21 cellular contexts compared by ENCODE assay signal in the genomic region with DNA sequence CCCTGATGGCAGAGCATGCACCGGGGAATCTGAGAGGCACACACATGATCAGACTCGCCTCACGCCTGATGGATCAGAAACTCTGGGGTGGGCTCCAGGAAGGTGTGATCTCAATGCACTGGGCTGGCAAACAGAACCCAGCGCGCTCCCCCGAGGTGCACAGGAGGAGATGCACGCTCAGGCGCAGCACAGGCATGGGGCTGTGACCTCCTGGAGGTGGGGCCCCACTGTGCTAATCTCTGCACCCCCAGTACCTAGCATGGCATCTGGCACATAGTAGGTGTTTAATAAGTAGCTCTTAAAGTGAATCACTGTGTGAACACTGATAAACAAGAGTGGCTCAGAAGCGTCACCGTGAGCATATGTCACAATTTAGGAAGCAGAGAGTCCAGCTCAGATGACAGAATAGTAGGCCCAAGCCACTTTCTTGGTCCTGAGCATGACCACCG. TPM values are rescaled to one million over a fixed set of nuclear protein-coding genes. Genes with fewer than 3 reads are reported as not detected.
DNase-seq lines count a peak whose midpoint lies in the region; ATAC-seq, FAIRE-seq and TF ChIP-seq lines count a peak whose summit lies in the region.
"Had no signal": no experiment of that assay in that cellular context is flagged by ENCODE, and none has a peak within 500 bp of the region (broad histone marks: within the 10 kb centered on the region; RNA-seq: fewer than 3 reads in every experiment).

No MANE protein-coding gene starts in this region.

- H3K27ac Mint-ChIP-seq in MCF 10A (ENCODE audit: low read depth, unreplicated experiment) (peak overlapping the region; percentile 87), brain (peak overlapping the region in 3 of 5 experiments; percentile 26 to 85 (median 59))
- H3K27ac Mint-ChIP-seq in activated T-cell treated with anti-CD3 and anti-CD28 coated beads, Interleukin-2, amount 50 U/mL, for 24 hours: no peak overlapping the region

- H3K27me3 Mint-ChIP-seq in MCF 10A (ENCODE audit: insufficient read depth, unreplicated experiment) (no peaks in the 10 kb centered on the region), brain (no peaks in the 10 kb centered on the region)
- no peaks in the 10 kb centered on the region for H3K27me3 Mint-ChIP-seq in activated T-cell treated with anti-CD3 and anti-CD28 coated beads, Interleukin-2, amount 50 U/mL, for 24 hours

- no peak overlapping the region for H2AFZ ChIP-seq in keratinocyte (ENCODE audit: control insufficient read depth, low read length)
- H2AFZ ChIP-seq: GM23248 had no signal

- dilution Hi-C loops in keratinocyte (cut with MboI; ENCODE audit: extremely low pct_ligation_motif_present, low sequenced_read_pairs): no loop called here

- H3K9ac ChIP-seq in keratinocyte (ENCODE audit: control insufficient read depth, extremely low read depth, insufficient read depth, low read length): peak overlapping the region; percentile 65
- H3K9ac ChIP-seq: GM23248 had no signal

- H3K9me1 ChIP-seq in keratinocyte (ENCODE audit: control insufficient read depth, extremely low read depth, insufficient read depth, low read length): no peaks in the 10 kb centered on the region

- H3K9me3 Mint-ChIP-seq in MCF 10A (ENCODE audit: unreplicated experiment) (no peaks in the 10 kb centered on the region), brain (no peaks in the 10 kb centered on the region)
- no peaks in the 10 kb centered on the region for H3K9me3 Mint-ChIP-seq in activated T-cell treated with anti-CD3 and anti-CD28 coated beads, Interleukin-2, amount 50 U/mL, for 24 hours
- H3K9me3 Mint-ChIP-seq: HFFc6 had no signal

- no TSS peak for BruUV-seq in MCF 10A (replicated peaks; lab: Mats Ljungman, UMichigan)

- H3K4me2 ChIP-seq in keratinocyte (ENCODE audit: control insufficient read depth, extremely low read depth, insufficient read depth, low read depth, low read length): peak overlapping the region; percentile 19

- H3K9me3 ChIP-seq in breast epithelium (no peaks in the 10 kb centered on the region), keratinocyte (ENCODE audit: control insufficient read depth, low read depth, low read length) (no peaks in the 10 kb centered on the region)
- H3K9me3 ChIP-seq: SJSA1 had no signal

- POLR2A ChIA-PET in MCF 10A (lab: Yijun Ruan, JAX): interaction anchor here (0.6 to 1.9 kb wide), 3 partner anchors 17 to 64 kb away, joined by 3 to 11 read pairs (median 5); no protein-coding TSS in a partner anchor

- peak; percentile 61 for FAIRE-seq in keratinocyte (lab: Jason Lieb, UNC)
- FAIRE-seq: A204.1, GM18507, RCC 7860 had no signal

- H3K4me1 Mint-ChIP-seq in MCF 10A (ENCODE audit: insufficient read depth, unreplicated experiment) (peaks cover 34% of the 10 kb centered on the region), brain (peaks cover 16% of the 10 kb centered on the region)
- peaks cover 4% of the 10 kb centered on the region for H3K4me1 Mint-ChIP-seq in activated T-cell treated with anti-CD3 and anti-CD28 coated beads, Interleukin-2, amount 50 U/mL, for 24 hours (ENCODE audit: low read depth)
- H3K4me1 Mint-ChIP-seq: CD14-positive monocyte had no signal

- no peaks in the 10 kb centered on the region for H3K36me3 ChIP-seq in breast epithelium
- no peaks in the 10 kb centered on the region for H3K36me3 ChIP-seq in keratinocyte (ENCODE audit: control insufficient read depth in 2 of 2, extremely low read depth in 1 of 2, insufficient read depth in 2 of 2, low read length in 2 of 2)
- H3K36me3 ChIP-seq: SJSA1 had no signal

- ATAC-seq in GM19351 (IDR thresholded peaks at IDR 0.05; ENCODE audit: unreplicated experiment) (no peak), HG02623 (IDR thresholded peaks at IDR 0.05; ENCODE audit: unreplicated experiment) (no peak), GM18511 (IDR thresholded peaks at IDR 0.05; ENCODE audit: unreplicated experiment) (no peak)

- TF ChIP-seq CTCF in MCF 10A (IDR thresholded peaks at IDR 0.05; ENCODE audit: unreplicated experiment) (no peak), breast epithelium (IDR thresholded peaks at IDR 0.05) (no peak), brain (conservative IDR thresholded peaks at IDR 0.05) (no peak), keratinocyte (optimal IDR thresholded peaks at IDR 0.05 in 1 of 3, IDR thresholded peaks at IDR 0.05 in 1 of 3, conservative IDR thresholded peaks at IDR 0.05 in 1 of 3; ENCODE audit: extremely low read depth in 1 of 3, insufficient read depth in 2 of 3, low read length in 3 of 3) (peak in 1 of 3 experiments; percentile 17)

- no peak for TF ChIP-seq POLR2A in breast epithelium (IDR thresholded peaks at IDR 0.05)

- CTCF ChIA-PET in MCF 10A (lab: Yijun Ruan, JAX): interaction anchor here (0.6 to 0.9 kb wide), 3 partner anchors 39 to 57 kb away, joined by 3 read pairs; no protein-coding TSS in a partner anchor

- peak overlapping the region in 1 of 2 donors; percentile 54 for H3K27ac ChIP-seq in breast epithelium
- H3K27ac ChIP-seq in keratinocyte (ENCODE audit: control insufficient read depth, insufficient read depth, low read length): peak overlapping the region; percentile 89
- H3K27ac ChIP-seq: GM23248, SJSA1 had no signal

- no peak overlapping the region for H3K4me3 ChIP-seq in breast epithelium
- no peak overlapping the region for H3K4me3 ChIP-seq in keratinocyte (ENCODE audit: control insufficient read depth in 2 of 3, extremely low read depth in 1 of 3, insufficient read depth in 2 of 3, low read depth in 1 of 3, low read length in 3 of 3)
- H3K4me3 ChIP-seq: GM23248, SJSA1 had no signal

- H3K4me1 ChIP-seq in breast epithelium (peaks cover 0 to 4% of the 10 kb centered on the region in 2 donors), keratinocyte (ENCODE audit: control insufficient read depth, extremely low read depth, insufficient read depth, low read length) (peaks cover 63% of the 10 kb centered on the region)

- no peaks in the 10 kb centered on the region for H3K36me3 Mint-ChIP-seq in MCF 10A (ENCODE audit: insufficient read depth, unreplicated experiment)
- no peaks in the 10 kb centered on the region for H3K36me3 Mint-ChIP-seq in brain
- H3K36me3 Mint-ChIP-seq in activated T-cell treated with anti-CD3 and anti-CD28 coated beads, Interleukin-2, amount 50 U/mL, for 24 hours (ENCODE audit: low read depth): no peaks in the 10 kb centered on the region
- H3K36me3 Mint-ChIP-seq: CD14-positive monocyte had no signal

- DNase-seq in MCF 10A (ENCODE audit: unreplicated experiment): no peak
- no peak for DNase-seq in breast epithelium (ENCODE audit: low spot score in 2 of 2)
- no peak for DNase-seq in keratinocyte (ENCODE audit: low read depth, low spot score)
- no peak for DNase-seq in activated T-cell treated with anti-CD3 and anti-CD28 coated beads, Interleukin-2, amount 50 U/mL, for 24 hours
- DNase-seq: COR-L47, GM23248, HFFc6, Karpas-422, NCI-H1105 treated with DMSO at 0.1 percent for 48 hours, NCI-H187, NCI-H510A, NCI-H82 had no signal

- intact Hi-C loops in MCF 10A (cut with micrococcal nuclease): no loop called here
- intact Hi-C loops in breast epithelium (cut with DNase I; ENCODE audit: low total_unique reads): no loop called here

- H3K4me3 Mint-ChIP-seq in MCF 10A (ENCODE audit: unreplicated experiment) (no peak overlapping the region), brain (no peak overlapping the region)
- H3K4me3 Mint-ChIP-seq in activated T-cell treated with anti-CD3 and anti-CD28 coated beads, Interleukin-2, amount 50 U/mL, for 24 hours: no peak overlapping the region
- H3K4me3 Mint-ChIP-seq: CD14-positive monocyte, HFFc6 had no signal

- no peaks in the 10 kb centered on the region for H4K20me1 ChIP-seq in keratinocyte (ENCODE audit: control insufficient read depth, extremely low read depth, insufficient read depth, low read length)

- no peaks in the 10 kb centered on the region for H3K79me2 ChIP-seq in keratinocyte (ENCODE audit: control insufficient read depth, insufficient read depth, low read length)

- H3K27me3 ChIP-seq in breast epithelium: no peaks in the 10 kb centered on the region
- H3K27me3 ChIP-seq in keratinocyte (ENCODE audit: control insufficient read depth, extremely low read depth, insufficient read depth, low read length): no peaks in the 10 kb centered on the region
- H3K27me3 ChIP-seq: SJSA1 had no signal

RNA-seq across cellular contexts. Expression of a gene that starts 57.9 kb away (rescaled TPM):
- total RNA-seq in MCF 10A (2022): 29.2 and 58.0 TPM in 2 replicates
- 1 to 10 TPM; 2.9 to 9.5 (median 8.5) TPM for total RNA-seq in breast epithelium
- polyA plus RNA-seq in brain (ENCODE audit: insufficient read depth, low read depth, low replicate concordance): 0.63 TPM
- 7.3 to 13.0 TPM (median 10.2 TPM) in 3 replicates for polyA plus RNA-seq in keratinocyte
- 14.9 TPM for polyA plus RNA-seq in keratinocyte (2011; ENCODE audit: low read depth)
- 6.2 and 10.5 TPM in 2 replicates for polyA plus RNA-seq in keratinocyte (2011; cell fraction: cytosol; rRNA removed)
- polyA plus RNA-seq in keratinocyte (2011; cell fraction: nucleus; rRNA removed): 11.8 and 14.4 TPM in 2 replicates
- 12.9 and 25.7 TPM in 2 replicates for polyA plus RNA-seq in keratinocyte (2012; ENCODE audit: low replicate concordance)
- polyA minus RNA-seq in keratinocyte: 4.8 to 20.4 TPM (median 6.0 TPM) in 3 replicates
- 16.3 TPM for polyA minus RNA-seq in keratinocyte (2011; cell fraction: cytosol; rRNA and poly(A)+ RNA removed)
- polyA minus RNA-seq in keratinocyte (2011; cell fraction: nucleus; rRNA and poly(A)+ RNA removed): 7.8 and 14.4 TPM in 2 replicates
